ENCODE assay signal across 8 cellular contexts in the genomic region with DNA sequence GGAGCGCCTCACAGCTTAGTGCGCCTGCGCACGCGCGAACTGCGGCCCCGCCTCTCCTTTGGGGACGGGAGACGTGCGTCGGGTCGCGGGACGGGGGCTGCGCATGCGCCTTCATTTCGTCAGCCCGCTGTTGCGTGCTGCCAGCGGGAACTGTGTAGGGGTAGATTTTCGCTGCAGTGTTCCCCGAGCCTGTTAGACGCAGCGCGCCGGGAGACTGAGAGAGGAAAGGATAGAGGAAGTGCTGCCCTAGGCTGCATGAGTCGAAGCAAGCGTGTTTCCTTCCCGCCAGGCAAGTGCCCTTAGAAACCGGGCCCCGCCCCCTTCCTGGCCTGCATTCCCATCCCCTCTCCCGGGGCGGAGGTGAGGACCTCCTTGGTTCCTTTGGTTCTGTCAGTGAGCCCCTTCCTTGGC. TPM values are rescaled to one million over a fixed set of nuclear protein-coding genes. Genes with fewer than 3 reads are reported as not detected.
DNase-seq lines count a peak whose midpoint lies in the region; TF ChIP-seq lines count a peak whose summit lies in the region.

No MANE protein-coding gene starts in this region.

- DNase-seq in GM06990 (ENCODE audit: extremely low read depth, insufficient read length) (peak; percentile 97), HFFc6 (peak; percentile 91), MV-4-11 (lab: John Stamatoyannopoulos, UW) (peak; percentile 98), SJCRH30 (peak; percentile 95 to 96), foreskin melanocyte (peak; percentile 90), neuronal stem cell (ENCODE audit: low spot score) (peak; percentile 93)
- peak; percentile 97 for DNase-seq in activated naive CD4-positive, alpha-beta T cell treated with Interleukin-2 at 50 U/mL for 16 hours

- H3K9me3 ChIP-seq in SJCRH30 (replicated peaks) (no peaks in the 10 kb centered on the region), neuronal stem cell (replicated peaks in 1 of 2; ENCODE audit: control insufficient read depth in 2 of 2, insufficient read depth in 1 of 2, low read depth in 1 of 2, low read length in 2 of 2) (no peaks in the 10 kb centered on the region), subcutaneous abdominal adipose tissue (ENCODE audit: control insufficient read depth in 5 of 5, low read length in 5 of 5) (no peaks in the 10 kb centered on the region)

- no CpG with 5 or more reads among the region's 34 CpGs for WGBS in neuronal stem cell (ENCODE audit: extremely low coverage in 2 of 2, insufficient read length in 2 of 2, insufficient replicate concordance in 1 of 2), 2 donors

- peaks cover 4% of the 10 kb centered on the region for H3K79me1 ChIP-seq in neuronal stem cell (ENCODE audit: low read depth, low read length)

- H3K9me3 Mint-ChIP-seq in HFFc6 = no peaks in the 10 kb centered on the region

- H3K18ac ChIP-seq in neuronal stem cell (ENCODE audit: low read length) = peak overlapping the region; percentile 95

- peak overlapping the region; percentile 98 for H3K27ac Mint-ChIP-seq in HFFc6

- peaks cover 2% of the 10 kb centered on the region for H3K27me3 Mint-ChIP-seq in HFFc6 (ENCODE audit: insufficient read depth)

- peak overlapping the region; percentile 47 for H2BK120ac ChIP-seq in neuronal stem cell (ENCODE audit: low read depth, low read length)

- H3K14ac ChIP-seq in neuronal stem cell (ENCODE audit: low read length) = peak overlapping the region; percentile 84

- H2BK15ac ChIP-seq in neuronal stem cell (ENCODE audit: low read length) = peak overlapping the region; percentile 87

- peak overlapping the region; percentile 67 for H3K27ac ChIP-seq in SJCRH30
- peak overlapping the region; percentile 94 for H3K27ac ChIP-seq in neuronal stem cell (replicated peaks; ENCODE audit: low read length)
- H3K27ac ChIP-seq in subcutaneous abdominal adipose tissue (ENCODE audit: low read depth, low read length) = peak overlapping the region; percentile 99

- H3K4me1 ChIP-seq in SJCRH30 (peaks cover 6% of the 10 kb centered on the region; the same call in 1 of the 2 replicates), neuronal stem cell (ENCODE audit: control insufficient read depth in 2 of 2, insufficient read depth in 1 of 2, low read depth in 1 of 2, low read length in 2 of 2) (peaks cover 9 to 10% of the 10 kb centered on the region in 2 donors), subcutaneous abdominal adipose tissue (ENCODE audit: control insufficient read depth in 5 of 5, insufficient read depth in 5 of 5, low read length in 5 of 5) (peaks cover 15 to 80% (median 77%) of the 10 kb centered on the region in 5 donors)

- peaks cover 61% of the 10 kb centered on the region for H3K4me1 Mint-ChIP-seq in HFFc6 (ENCODE audit: low read depth)

- peak overlapping the region; percentile 99 for H3K4me3 Mint-ChIP-seq in HFFc6

- peak overlapping the region; percentile 46 for H2BK12ac ChIP-seq in neuronal stem cell (ENCODE audit: low read length)

- H3K4me3 ChIP-seq in GM06990 (replicated peaks; ENCODE audit: low read depth, low read length) = peak overlapping the region; percentile 79
- H3K4me3 ChIP-seq in SJCRH30 = peak overlapping the region; percentile 67
- peak overlapping the region; percentile 82 to 83 for H3K4me3 ChIP-seq in neuronal stem cell (ENCODE audit: low read length in 2 of 2)
- H3K4me3 ChIP-seq in subcutaneous abdominal adipose tissue (ENCODE audit: low read depth in 1 of 5, low read length in 5 of 5) = peak overlapping the region; percentile 56 to 89 (median 80)

- no peak overlapping the region for H4K8ac ChIP-seq in neuronal stem cell (ENCODE audit: low read depth, low read length)

- no peak for TF ChIP-seq CTCF in GM06990 (IDR thresholded peaks at IDR 0.05; ENCODE audit: insufficient read depth, low read length, poor library complexity, severe bottlenecking)
- no peak for TF ChIP-seq CTCF in HFFc6 (IDR thresholded peaks at IDR 0.05)

- peak overlapping the region; percentile 98 for H3K4me2 ChIP-seq in neuronal stem cell (ENCODE audit: insufficient read depth, low read length, poor library complexity, severe bottlenecking)

- H4K91ac ChIP-seq in neuronal stem cell (ENCODE audit: low read depth, low read length, poor library complexity) = no peak overlapping the region

- H3K36me3 ChIP-seq in GM06990 (ENCODE audit: control insufficient read depth, insufficient read depth, low read length) = no peaks in the 10 kb centered on the region; the same call in 1 of the 2 replicates
- H3K36me3 ChIP-seq in SJCRH30 = peaks cover 27% of the 10 kb centered on the region
- H3K36me3 ChIP-seq in neuronal stem cell (replicated peaks in 1 of 2; ENCODE audit: control insufficient read depth in 2 of 2, insufficient read depth in 2 of 2, low read length in 2 of 2) = peaks cover 0 to 33% of the 10 kb centered on the region in 2 donors
- H3K36me3 ChIP-seq in subcutaneous abdominal adipose tissue (ENCODE audit: control insufficient read depth in 5 of 5, insufficient read depth in 5 of 5, low read length in 5 of 5) = peaks cover 0 to 10% (median 7%) of the 10 kb centered on the region in 5 donors

- H3K27me3 ChIP-seq in GM06990 (replicated peaks; ENCODE audit: control insufficient read depth, insufficient read depth, low read length) = no peaks in the 10 kb centered on the region
- no peaks in the 10 kb centered on the region for H3K27me3 ChIP-seq in SJCRH30
- H3K27me3 ChIP-seq in neuronal stem cell (ENCODE audit: control insufficient read depth in 3 of 3, insufficient read depth in 3 of 3, low read depth in 1 of 3, low read length in 3 of 3) = no peaks in the 10 kb centered on the region
- no peaks in the 10 kb centered on the region for H3K27me3 ChIP-seq in subcutaneous abdominal adipose tissue (ENCODE audit: control insufficient read depth in 5 of 5, insufficient read depth in 4 of 5, low read length in 5 of 5)

- H3K23ac ChIP-seq in neuronal stem cell (ENCODE audit: low read depth, low read length, poor library complexity) = peak overlapping the region; percentile 98

- H2AK5ac ChIP-seq in neuronal stem cell (ENCODE audit: low read depth, low read length) = peak overlapping the region; percentile 99

- H2BK5ac ChIP-seq in neuronal stem cell (ENCODE audit: low read length) = peak overlapping the region; percentile 97

- H3K4ac ChIP-seq in neuronal stem cell (ENCODE audit: low read length) = peak overlapping the region; percentile 84

- peaks cover 44% of the 10 kb centered on the region for H3K36me3 Mint-ChIP-seq in HFFc6 (ENCODE audit: low read depth)

- H2AFZ ChIP-seq in neuronal stem cell (ENCODE audit: low read length) = peak overlapping the region; percentile 95

- H3K9ac ChIP-seq in neuronal stem cell (ENCODE audit: low read depth, low read length, poor library complexity) (peak overlapping the region; percentile 89), subcutaneous abdominal adipose tissue (ENCODE audit: low read length in 5 of 5) (peak overlapping the region; percentile 77 to 94 (median 89))

RNA-seq across cellular contexts. Expression of gene ITGA1, which starts 12.3 kb away (rescaled TPM):
- 100 to 1,000 TPM in 1 of 6 experiments, 10 to 100 TPM in 5; 46.9 to 101 (median 83.9) TPM for total RNA-seq in HFFc6 (2021; fragmentation: NEBNext Ultra II Directional; extraction: Animal tissue kit (Norgen Biotek cat#: 25700))
- total RNA-seq in SJCRH30 (2014; rRNA removed; shearing (Covaris generic)) = 8.8 and 9.9 TPM in 2 replicates
- polyA plus RNA-seq in neuronal stem cell (2013, experiment 1 of 2) = 0.98 TPM
- 0.76 TPM for polyA plus RNA-seq in neuronal stem cell (2013, experiment 2 of 2)

RNA-seq across cellular contexts. Expression of gene PELO, which starts 12.3 kb away (rescaled TPM):
- total RNA-seq in HFFc6 (2021; fragmentation: NEBNext Ultra II Directional; extraction: Animal tissue kit (Norgen Biotek cat#: 25700)) = 10 to 100 TPM; 52.6 to 77.2 (median 72.8) TPM
- total RNA-seq in SJCRH30 (2014; rRNA removed; shearing (Covaris generic)) = 16.8 and 17.0 TPM in 2 replicates
- 8.3 TPM for polyA plus RNA-seq in neuronal stem cell (2013, experiment 1 of 2)
- 8.1 TPM for polyA plus RNA-seq in neuronal stem cell (2013, experiment 2 of 2)

Comparison
In these comparisons a context has a peak if more than half of its experiments do, and no peak if none do; other contexts are left out.
1. Peak in every context shown above with its lines: DNase-seq, H3K4me3 ChIP-seq and H3K27ac ChIP-seq.